In genomic region chr19:48644839-48645651, GRCh38 we compare ENCODE assay signal across 8 cellular contexts. TPM values are rescaled to one million over a fixed set of nuclear protein-coding genes. Genes with fewer than 3 reads are reported as not detected.
DNase-seq lines count a peak whose midpoint lies in the region; ATAC-seq, FAIRE-seq and TF ChIP-seq lines count a peak whose summit lies in the region.

No MANE protein-coding gene starts in this region.

- H3K27me3 Mint-ChIP-seq in Caco-2 (ENCODE audit: insufficient read depth, unreplicated experiment): no peaks in the 10 kb centered on the region

- H2AFZ ChIP-seq in endothelial cell of umbilical vein (ENCODE audit: low read depth, low read length): peak overlapping the region; percentile 58

- no peaks in the 10 kb centered on the region for H3K9me3 Mint-ChIP-seq in Caco-2 (ENCODE audit: unreplicated experiment)

- peaks cover 9% of the 10 kb centered on the region; the same call in 1 of the 2 replicates for H3K4me1 ChIP-seq in Caco-2
- H3K4me1 ChIP-seq in endothelial cell of umbilical vein (ENCODE audit: control insufficient read depth, extremely low read depth, insufficient read depth, low read length): peaks cover 9% of the 10 kb centered on the region
- H3K4me1 ChIP-seq in mononuclear cell (ENCODE audit: insufficient read depth, low read length): peaks cover 42% of the 10 kb centered on the region

- peak overlapping the region; percentile 56 for H3K4me3 ChIP-seq in Caco-2 (ENCODE audit: low read depth, low read length)
- peak overlapping the region in 1 of 3 experiments; percentile 40 for H3K4me3 ChIP-seq in endothelial cell of umbilical vein (replicated peaks in 1 of 3; ENCODE audit: insufficient read depth in 1 of 3, low read depth in 1 of 3, low read length in 3 of 3)
- peak overlapping the region; percentile 49 for H3K4me3 ChIP-seq in mononuclear cell (ENCODE audit: low read length)

- TF ChIP-seq POLR2A in endothelial cell of umbilical vein (IDR thresholded peaks at IDR 0.05; ENCODE audit: low read depth, low read length): no peak

- DNase-seq in Caco-2 (peak; percentile 72 to 76), NOMO-1 treated with DMSO at 0.1 percent for 48 hours (lab: John Stamatoyannopoulos, UW; ENCODE audit: unreplicated experiment) (peak; percentile 67), endothelial cell of umbilical vein (ENCODE audit: low read depth, low spot score) (peak; percentile 74)
- peak; percentile 75 for DNase-seq in activated CD8-positive, alpha-beta memory T cell treated with anti-CD3 and anti-CD28 coated beads, Interleukin-2, amount 50 U/mL, for 4 hours
- peak; percentile 58 for DNase-seq in stimulated activated CD8-positive, alpha-beta memory T cell treated with anti-CD3 and anti-CD28 coated beads, Interleukin-4, amount 100 ng/mL, for 24 hours (ENCODE audit: low read depth)

- POLR2A ChIA-PET in Caco-2 (lab: Charles Lee) (interaction anchor here (0.6 to 2.1 kb wide), 6 partner anchors 15 to 227 kb away, joined by 3 to 12 read pairs (median 6); partner anchors contain the start of genes PPP1R15A, RPL18 and SPHK2), endothelial cell of umbilical vein (lab: Charles Lee) (interaction anchor here (1.1 to 1.7 kb wide), 3 partner anchors 26 to 102 kb away, joined by 3 to 7 read pairs (median 3); partner anchors contain the start of genes IZUMO1, RPL18 and SPHK2)

- no peak overlapping the region for H3K27ac ChIP-seq in endothelial cell of umbilical vein (ENCODE audit: insufficient read depth, low read depth, low read length)

- no peak for TF ChIP-seq CTCF in Caco-2 (IDR thresholded peaks at IDR 0.05; ENCODE audit: insufficient read depth in 1 of 2, low read depth in 1 of 2, low read length in 1 of 2, severe bottlenecking in 1 of 2, unreplicated experiment in 1 of 2)
- TF ChIP-seq CTCF in endothelial cell of umbilical vein (IDR thresholded peaks at IDR 0.05; ENCODE audit: extremely low read depth in 1 of 2, insufficient read depth in 1 of 2, low read depth in 1 of 2, low read length in 2 of 2): no peak

- dilution Hi-C loops in endothelial cell of umbilical vein (cut with MboI; ENCODE audit: extremely low pct_ligation_motif_present, low sequenced_read_pairs): no loop called here

- no peaks in the 10 kb centered on the region for H3K36me3 Mint-ChIP-seq in Caco-2 (ENCODE audit: insufficient read depth, unreplicated experiment)

- no peaks in the 10 kb centered on the region for H4K20me1 ChIP-seq in endothelial cell of umbilical vein (replicated peaks; ENCODE audit: control insufficient read depth, extremely low read depth, insufficient read depth, low read length)

- no peaks in the 10 kb centered on the region for H3K79me2 ChIP-seq in endothelial cell of umbilical vein (ENCODE audit: control insufficient read depth, insufficient read depth, low read length)

- BruUV-seq in Caco-2 (replicated peaks; lab: Mats Ljungman, UMichigan) (no TSS peak), endothelial cell of umbilical vein (replicated peaks; lab: Mats Ljungman, UMichigan) (no TSS peak)

- CTCF ChIA-PET in Caco-2 (lab: Charles Lee) (interaction anchor here (0.5 to 2.7 kb wide), 16 partner anchors 8 to 1308 kb away, joined by 3 to 28 read pairs (median 6); partner anchors contain the start of genes DBP and FUT2), endothelial cell of umbilical vein (lab: Charles Lee) (interaction anchor here (0.8 to 2.7 kb wide), 21 partner anchors 12 to 326 kb away, joined by 3 to 41 read pairs (median 11); partner anchors contain the start of genes HSD17B14, IZUMO1, NTN5 and RPL18)

- ATAC-seq in HG03469 (IDR thresholded peaks at IDR 0.05; ENCODE audit: unreplicated experiment): peak; percentile 33
- ATAC-seq in HG02678 (IDR thresholded peaks at IDR 0.05; ENCODE audit: unreplicated experiment): no peak

- no peak overlapping the region for H3K9ac ChIP-seq in endothelial cell of umbilical vein (replicated peaks; ENCODE audit: extremely low read depth, insufficient read depth, low read length)

- H3K36me3 ChIP-seq in Caco-2 (ENCODE audit: control insufficient read depth, insufficient read depth, low read length): no peaks in the 10 kb centered on the region
- H3K36me3 ChIP-seq in endothelial cell of umbilical vein (ENCODE audit: control insufficient read depth in 2 of 2, extremely low read depth in 1 of 2, insufficient read depth in 2 of 2, low read length in 2 of 2): no peaks in the 10 kb centered on the region

- no peaks in the 10 kb centered on the region for H3K9me3 ChIP-seq in Caco-2
- H3K9me3 ChIP-seq in endothelial cell of umbilical vein (replicated peaks; ENCODE audit: control insufficient read depth, insufficient read depth, low read length): no peaks in the 10 kb centered on the region
- H3K9me3 ChIP-seq in mononuclear cell (ENCODE audit: low read depth, low read length): no peaks in the 10 kb centered on the region

- H3K9me1 ChIP-seq in endothelial cell of umbilical vein (replicated peaks; ENCODE audit: control insufficient read depth, extremely low read depth, insufficient read depth, low read length): no peaks in the 10 kb centered on the region

- H3K27me3 ChIP-seq in Caco-2 (replicated peaks; ENCODE audit: control insufficient read depth, insufficient read depth, low read length) (no peaks in the 10 kb centered on the region), endothelial cell of umbilical vein (ENCODE audit: control insufficient read depth in 2 of 2, insufficient read depth in 2 of 2, low read length in 2 of 2) (peaks cover 0 to 2% of the 10 kb centered on the region in 2 experiments), mononuclear cell (ENCODE audit: insufficient read depth, low read length) (no peaks in the 10 kb centered on the region)

- intact Hi-C loops in Caco-2 (cut with micrococcal nuclease; ENCODE audit: unreplicated experiment): loop anchor here (5.0 kb wide), 1 partner anchor 42 kb away; no protein-coding TSS in a partner anchor
- intact Hi-C loops in endothelial cell of umbilical vein (cut with micrococcal nuclease): no loop called here

- peaks cover 16% of the 10 kb centered on the region for H3K4me1 Mint-ChIP-seq in Caco-2 (ENCODE audit: low read depth, unreplicated experiment)

- H3K27ac Mint-ChIP-seq in Caco-2 (ENCODE audit: unreplicated experiment): peak overlapping the region; percentile 69

- H3K4me2 ChIP-seq in endothelial cell of umbilical vein (ENCODE audit: insufficient read depth, low read length): no peak overlapping the region

- peak overlapping the region; percentile 77 for H3K4me3 Mint-ChIP-seq in Caco-2 (ENCODE audit: unreplicated experiment)

- FAIRE-seq in endothelial cell of umbilical vein (lab: Jason Lieb, UNC): peak; percentile 70

RNA-seq across cellular contexts. Expression of gene CA11, which starts 0.9 kb away (rescaled TPM):
- total RNA-seq in Caco-2 (2022) (10.5 and 15.9 TPM in 2 replicates), endothelial cell of umbilical vein (2.8 TPM in 2 replicates), mononuclear cell (2.4 TPM)
- 2.6 and 4.7 TPM in 2 replicates for polyA plus RNA-seq in endothelial cell of umbilical vein
- 0.90 and 1.3 TPM in 2 replicates for polyA plus RNA-seq in endothelial cell of umbilical vein (2011; cell fraction: cytosol; rRNA removed)
- 1.1 and 4.5 TPM in 2 replicates for polyA plus RNA-seq in endothelial cell of umbilical vein (2011; cell fraction: nucleus; rRNA removed)
- 3.1 and 7.2 TPM in 2 replicates for polyA plus RNA-seq in endothelial cell of umbilical vein (2012)
- polyA minus RNA-seq in endothelial cell of umbilical vein: 0.39 and 0.70 TPM in 2 replicates
- 5.7 TPM for polyA minus RNA-seq in endothelial cell of umbilical vein (2011; cell fraction: cytosol; rRNA and poly(A)+ RNA removed)
- polyA minus RNA-seq in endothelial cell of umbilical vein (2011; cell fraction: nucleus; rRNA and poly(A)+ RNA removed): 0.29 and 0.82 TPM in 2 replicates

RNA-seq across cellular contexts. Expression of gene DBP, which starts 7.9 kb away (rescaled TPM):
- total RNA-seq in Caco-2 (2022) (17.4 and 17.7 TPM in 2 replicates), endothelial cell of umbilical vein (0.78 and 1.5 TPM in 2 replicates), mononuclear cell (28.2 TPM)
- polyA plus RNA-seq in endothelial cell of umbilical vein: 1.8 and 2.0 TPM in 2 replicates
- 0.80 and 1.8 TPM in 2 replicates for polyA plus RNA-seq in endothelial cell of umbilical vein (2011; cell fraction: cytosol; rRNA removed)
- polyA plus RNA-seq in endothelial cell of umbilical vein (2011; cell fraction: nucleus; rRNA removed): 0.43 and 0.76 TPM in 2 replicates
- polyA plus RNA-seq in endothelial cell of umbilical vein (2012): 0.75 and 1.6 TPM in 2 replicates
- 0.68 TPM in 1 of 2 replicates, not detected in the other for polyA minus RNA-seq in endothelial cell of umbilical vein
- 9.1 TPM for polyA minus RNA-seq in endothelial cell of umbilical vein (2011; cell fraction: cytosol; rRNA and poly(A)+ RNA removed)
- 0.29 and 0.48 TPM in 2 replicates for polyA minus RNA-seq in endothelial cell of umbilical vein (2011; cell fraction: nucleus; rRNA and poly(A)+ RNA removed)

RNA-seq across cellular contexts. Expression of gene SPHK2, which starts 25.7 kb away (rescaled TPM):
- total RNA-seq in Caco-2 (2022) (134 and 140 TPM in 2 replicates), endothelial cell of umbilical vein (30.5 and 31.1 TPM in 2 replicates), mononuclear cell (4.5 TPM)
- polyA plus RNA-seq in endothelial cell of umbilical vein: 20.2 and 23.4 TPM in 2 replicates
- polyA plus RNA-seq in endothelial cell of umbilical vein (2011; cell fraction: cytosol; rRNA removed): 8.2 and 10.7 TPM in 2 replicates
- 26.2 and 26.5 TPM in 2 replicates for polyA plus RNA-seq in endothelial cell of umbilical vein (2011; cell fraction: nucleus; rRNA removed)
- 9.2 and 11.3 TPM in 2 replicates for polyA plus RNA-seq in endothelial cell of umbilical vein (2012)
- polyA minus RNA-seq in endothelial cell of umbilical vein: 11.7 and 14.6 TPM in 2 replicates
- polyA minus RNA-seq in endothelial cell of umbilical vein (2011; cell fraction: cytosol; rRNA and poly(A)+ RNA removed): 10.9 TPM
- 14.6 and 21.1 TPM in 2 replicates for polyA minus RNA-seq in endothelial cell of umbilical vein (2011; cell fraction: nucleus; rRNA and poly(A)+ RNA removed)

RNA-seq across cellular contexts. Expression of gene RPL18, which starts 26.1 kb away (rescaled TPM):
- total RNA-seq in Caco-2 (2022) (1,812 and 1,896 TPM in 2 replicates), endothelial cell of umbilical vein (1,402 and 1,407 TPM in 2 replicates), mononuclear cell (2,431 TPM)
- polyA plus RNA-seq in endothelial cell of umbilical vein: 2,154 and 2,376 TPM in 2 replicates
- polyA plus RNA-seq in endothelial cell of umbilical vein (2011; cell fraction: cytosol; rRNA removed): 1,380 and 1,833 TPM in 2 replicates
- polyA plus RNA-seq in endothelial cell of umbilical vein (2011; cell fraction: nucleus; rRNA removed): 597 and 638 TPM in 2 replicates
- 1,901 and 3,069 TPM in 2 replicates for polyA plus RNA-seq in endothelial cell of umbilical vein (2012)
- 547 and 582 TPM in 2 replicates for polyA minus RNA-seq in endothelial cell of umbilical vein
- 814 TPM for polyA minus RNA-seq in endothelial cell of umbilical vein (2011; cell fraction: cytosol; rRNA and poly(A)+ RNA removed)
- polyA minus RNA-seq in endothelial cell of umbilical vein (2011; cell fraction: nucleus; rRNA and poly(A)+ RNA removed): 103 and 151 TPM in 2 replicates

RNA-seq across cellular contexts. Expression of gene NTN5, which starts 27.8 kb away (rescaled TPM):
- total RNA-seq in Caco-2 (2022) (0.12 and 0.34 TPM in 2 replicates), endothelial cell of umbilical vein (0.35 TPM in 1 of 2 replicates, not detected in the other), mononuclear cell (0.63 TPM)
- 0.11 and 0.18 TPM in 2 replicates for polyA plus RNA-seq in endothelial cell of umbilical vein
- 0.06 and 0.15 TPM in 2 replicates for polyA plus RNA-seq in endothelial cell of umbilical vein (2011; cell fraction: cytosol; rRNA removed)
- 0.63 TPM in 2 replicates for polyA plus RNA-seq in endothelial cell of umbilical vein (2011; cell fraction: nucleus; rRNA removed)
- 0.11 and 0.13 TPM in 2 replicates for polyA plus RNA-seq in endothelial cell of umbilical vein (2012)
- polyA minus RNA-seq in endothelial cell of umbilical vein: not detected in 2 replicates
- not detected for polyA minus RNA-seq in endothelial cell of umbilical vein (2011; cell fraction: cytosol; rRNA and poly(A)+ RNA removed)
- 0.19 TPM in 1 of 2 replicates, not detected in the other for polyA minus RNA-seq in endothelial cell of umbilical vein (2011; cell fraction: nucleus; rRNA and poly(A)+ RNA removed)
